ENCODE assay signal across 25 cellular contexts in the genomic region with DNA sequence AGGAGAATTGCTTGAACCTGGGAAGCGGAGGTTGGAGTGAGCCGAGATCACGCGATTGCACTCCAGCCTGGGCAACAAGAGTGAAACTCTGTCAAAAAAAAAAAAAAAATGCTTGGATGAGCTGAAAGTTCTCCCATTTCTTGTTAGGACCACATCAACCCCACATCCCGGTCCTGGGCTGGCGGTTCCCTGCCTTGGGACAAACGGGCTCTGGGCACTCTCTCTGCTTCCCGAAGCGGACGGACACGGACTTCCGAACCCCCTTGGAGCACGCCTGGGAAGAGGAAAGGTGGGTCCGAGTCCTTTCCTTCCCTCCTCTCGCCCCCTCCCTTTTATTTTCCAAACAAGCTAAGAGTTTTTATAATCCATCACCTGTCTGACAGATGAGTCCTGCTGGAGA.
"Had no signal": no experiment of that assay in that cellular context is flagged by ENCODE, and none has a peak within 500 bp of the region (broad histone marks: within the 10 kb centered on the region; RNA-seq: fewer than 3 reads in every experiment).

No MANE protein-coding gene starts in this region.

- H3K4me3 ChIP-seq: adrenal gland, body of pancreas had no signal

- H3K27ac ChIP-seq: adrenal gland, body of pancreas, WERI-Rb-1 had no signal

- ATAC-seq: activated CD4-positive, CD25-positive, alpha-beta regulatory T cell treated with anti-CD3 and anti-CD28 coated beads, Interleukin-2, amount 50 U/mL, for 24 hours; activated CD8-positive, alpha-beta memory T cell treated with anti-CD3 and anti-CD28 coated beads, Interleukin-2, amount 10 ng/mL, durations not matched to agents 7 days and 5 days; activated CD8-positive, alpha-beta T cell treated with anti-CD3 and anti-CD28 coated beads, Interleukin-2, amount 10 ng/mL, durations not matched to agents 7 days and 5 days; activated naive CD8-positive, alpha-beta T cell treated with anti-CD3 and anti-CD28 coated beads, Interleukin-2, amount 50 U/mL, for 24 hours; body of pancreas; esophagus mucosa; T-helper 17 cell had no signal

- DNase-seq: activated B cell treated with CpG ODN at 0.5 μM for 24 hours; activated CD4-positive, alpha-beta memory T cell treated with anti-CD3 and anti-CD28 coated beads for 36 hours; activated CD4-positive, alpha-beta T cell treated with anti-CD3 and anti-CD28 coated beads for 48 hours; activated CD8-positive, alpha-beta memory T cell treated with anti-CD3 and anti-CD28 coated beads, Interleukin-2, amount 10 ng/mL, durations not matched to agents 7 days and 5 days; activated CD8-positive, alpha-beta memory T cell treated with anti-CD3 and anti-CD28 coated beads, Interleukin-2, amount 50 U/mL, for 4 hours; activated CD8-positive, alpha-beta T cell treated with anti-CD3 and anti-CD28 coated beads, Interleukin-2, amount 10 ng/mL, durations not matched to agents 7 days and 5 days; activated effector memory CD4-positive, alpha-beta T cell treated with anti-CD3 and anti-CD28 coated beads, Interleukin-2, amount 50 U/mL, for 16 hours; activated naive CD4-positive, alpha-beta T cell treated with anti-CD3 and anti-CD28 coated beads for 36 hours; activated naive CD8-positive, alpha-beta T cell treated with anti-CD3 and anti-CD28 coated beads for 36 hours; activated naive CD8-positive, alpha-beta T cell treated with anti-CD3 and anti-CD28 coated beads, Interleukin-2, amount 50 U/mL, for 24 hours; activated T-cell treated with anti-CD3 and anti-CD28 coated beads, Interleukin-2, amount 50 U/mL, for 1 hour; activated T-cell treated with anti-CD3 and anti-CD28 coated beads, Interleukin-2, amount 50 U/mL, for 48 hours; amygdala; aorta; body of pancreas; caudate nucleus; effector CD8-positive, alpha-beta T cell; foreskin fibroblast; T-helper 1 cell; T-helper 17 cell; T1000; WERI-Rb-1 had no signal
